ENCODE assay signal across 11 cellular contexts in genomic region chr14:104352493-104353220, GRCh38.
"Had no signal": no experiment of that assay in that cellular context is flagged by ENCODE, and none has a peak within 500 bp of the region (broad histone marks: within the 10 kb centered on the region; RNA-seq: fewer than 3 reads in every experiment).

No MANE protein-coding gene starts in this region.

- DNase-seq: activated CD4-positive, alpha-beta T cell treated with anti-CD3 and anti-CD28 coated beads for 1 hour; activated CD4-positive, alpha-beta T cell treated with anti-CD3 and anti-CD28 coated beads, Interleukin-2, amount 50 U/mL, for 48 hours; foreskin melanocyte; kidney; mesendoderm had no signal

- H3K4me3 ChIP-seq: neural progenitor cell, SJCRH30, transverse colon had no signal

- H3K4me3 Mint-ChIP-seq: activated naive CD8-positive, alpha-beta T cell; neural progenitor cell; stimulated activated effector memory CD8-positive, alpha-beta T cell treated with anti-CD3 and anti-CD28 coated beads, Interleukin-12 subunit alpha, Interleukin-12 subunit beta, amount 100 ng/mL, for 72 hours had no signal

- H3K36me3 Mint-ChIP-seq: activated naive CD8-positive, alpha-beta T cell; neural progenitor cell; stimulated activated effector memory CD8-positive, alpha-beta T cell treated with anti-CD3 and anti-CD28 coated beads, Interleukin-12 subunit alpha, Interleukin-12 subunit beta, amount 100 ng/mL, for 72 hours had no signal

- H3K4me1 ChIP-seq: neural progenitor cell, parathyroid adenoma had no signal

- H3K36me3 ChIP-seq: neural progenitor cell, SJCRH30, transverse colon had no signal

- H3K9me3 Mint-ChIP-seq: neural progenitor cell had no signal

- H3K4me1 Mint-ChIP-seq: stimulated activated effector memory CD8-positive, alpha-beta T cell treated with anti-CD3 and anti-CD28 coated beads, Interleukin-12 subunit alpha, Interleukin-12 subunit beta, amount 100 ng/mL, for 72 hours had no signal

- H3K27ac Mint-ChIP-seq: activated naive CD8-positive, alpha-beta T cell; neural progenitor cell; stimulated activated effector memory CD8-positive, alpha-beta T cell treated with anti-CD3 and anti-CD28 coated beads, Interleukin-12 subunit alpha, Interleukin-12 subunit beta, amount 100 ng/mL, for 72 hours had no signal

- H3K27me3 Mint-ChIP-seq: activated naive CD8-positive, alpha-beta T cell had no signal

- ATAC-seq: stimulated activated effector memory CD8-positive, alpha-beta T cell treated with anti-CD3 and anti-CD28 coated beads, Interleukin-12 subunit alpha, Interleukin-12 subunit beta, amount 100 ng/mL, for 72 hours had no signal

- H3K9me3 ChIP-seq: transverse colon had no signal

- H3K27me3 ChIP-seq: neural progenitor cell, SJCRH30, transverse colon had no signal
